ENCODE assay signal across 33 cellular contexts in genomic region chr16:3144331-3144881, GRCh38. TPM values are rescaled to one million over a fixed set of nuclear protein-coding genes. Genes with fewer than 3 reads are reported as not detected.
DNase-seq lines count a peak whose midpoint lies in the region; ATAC-seq and TF ChIP-seq lines count a peak whose summit lies in the region.
"Had no signal": no experiment of that assay in that cellular context is flagged by ENCODE, and none has a peak within 500 bp of the region (broad histone marks: within the 10 kb centered on the region; RNA-seq: fewer than 3 reads in every experiment).

No MANE protein-coding gene starts in this region.

- H3K36me3 ChIP-seq in left ventricle myocardium inferior (peaks cover 35% of the 10 kb centered on the region), neuronal stem cell (replicated peaks in 1 of 2; ENCODE audit: control insufficient read depth in 2 of 2, insufficient read depth in 2 of 2, low read length in 2 of 2) (peaks cover 21 to 23% of the 10 kb centered on the region in 2 donors), spleen (peaks cover 0 to 39% (median 34%) of the 10 kb centered on the region in 6 donors)

- peak overlapping the region; percentile 73 for H3K23ac ChIP-seq in neuronal stem cell (ENCODE audit: low read depth, low read length, poor library complexity)

- peaks cover 5% of the 10 kb centered on the region for H3K79me1 ChIP-seq in neuronal stem cell (ENCODE audit: low read depth, low read length)

- H3K27ac ChIP-seq in left ventricle myocardium inferior (replicated peaks) (peak overlapping the region; percentile 92), neuronal stem cell (replicated peaks; ENCODE audit: low read length) (no peak overlapping the region), spleen (peak overlapping the region in 7 of 8 donors; percentile 39 to 79 (median 66))
- H3K27ac ChIP-seq: coronary artery had no signal

- H3K4ac ChIP-seq in neuronal stem cell (ENCODE audit: low read length) = no peak overlapping the region

- no peak overlapping the region for H3K4me2 ChIP-seq in neuronal stem cell (ENCODE audit: insufficient read depth, low read length, poor library complexity, severe bottlenecking)
- H3K4me2 ChIP-seq: SK-N-SH, smooth muscle cell had no signal

- no peak for TF ChIP-seq CTCF in left ventricle myocardium inferior (IDR thresholded peaks at IDR 0.05; ENCODE audit: borderline replicate concordance)
- TF ChIP-seq CTCF in spleen (IDR thresholded peaks at IDR 0.05 in 8 of 11, conservative IDR thresholded peaks at IDR 0.05 in 3 of 11) = no peak

- H4K91ac ChIP-seq in neuronal stem cell (ENCODE audit: low read depth, low read length, poor library complexity) = no peak overlapping the region

- no peak overlapping the region for H2BK5ac ChIP-seq in neuronal stem cell (ENCODE audit: low read length)

- no CpG with 5 or more reads among the region's 16 CpGs for WGBS in neuronal stem cell (ENCODE audit: extremely low coverage in 2 of 2, insufficient read length in 2 of 2, insufficient replicate concordance in 1 of 2), 2 donors
- WGBS in spleen, 5 donors = 61 to 77% (median 69%) methylated on average over 15 to 16 of the region's 16 CpGs

- no peak for TF ChIP-seq POLR2A in spleen (IDR thresholded peaks at IDR 0.05)

- H2BK12ac ChIP-seq in neuronal stem cell (ENCODE audit: low read length) = no peak overlapping the region

- H3K4me3 ChIP-seq in left ventricle myocardium inferior (peak overlapping the region; percentile 51), neuronal stem cell (ENCODE audit: low read length in 2 of 2) (no peak overlapping the region), spleen (peak overlapping the region in 1 of 8 donors; percentile 47)
- H3K4me3 ChIP-seq: coronary artery, smooth muscle cell had no signal

- H2BK15ac ChIP-seq in neuronal stem cell (ENCODE audit: low read length) = peak overlapping the region; percentile 67

- DNase-seq in Right ventricle myocardium superior = no peak
- no peak for DNase-seq in left cardiac atrium
- no peak for DNase-seq in left ventricle myocardium inferior
- DNase-seq in neuronal stem cell (ENCODE audit: low spot score) = no peak
- DNase-seq in spleen = no peak
- no peak for DNase-seq in NCI-H82 treated with DMSO at 0.1 percent for 48 hours (lab: John Stamatoyannopoulos, UW; ENCODE audit: unreplicated experiment)
- DNase-seq: activated CD4-positive, alpha-beta T cell treated with anti-CD3 and anti-CD28 coated beads, Interleukin-2, amount 50 U/mL, for 1 hour; activated CD4-positive, CD25-positive, alpha-beta regulatory T cell; activated naive CD4-positive, alpha-beta T cell; activated naive CD8-positive, alpha-beta T cell treated with anti-CD3 and anti-CD28 coated beads, Interleukin-2, amount 50 U/mL, for 24 hours; activated T-cell treated with anti-CD3 and anti-CD28 coated beads, Interleukin-2, amount 50 U/mL, for 72 hours; CD8-positive, alpha-beta T cell; DMS153; effector memory CD4-positive, alpha-beta T cell; naive thymus-derived CD4-positive, alpha-beta T cell; NCI-H1048; NCI-H1694; NCI-H82; OCI-M1; stimulated activated CD4-positive, alpha-beta T cell treated with anti-CD3 and anti-CD28 coated beads, Interleukin-1b, Interleukin-23, amount 100 ng/mL, for 48 hours; stimulated activated naive CD4-positive, alpha-beta T cell treated with Interleukin-2 at 50 U/mL for 16 hours; T-helper 17 cell had no signal

- H3K4me1 ChIP-seq in left ventricle myocardium inferior (peaks cover 39% of the 10 kb centered on the region), neuronal stem cell (ENCODE audit: control insufficient read depth in 2 of 2, insufficient read depth in 1 of 2, low read depth in 1 of 2, low read length in 2 of 2) (peaks cover 0 to 2% of the 10 kb centered on the region in 2 donors), spleen (peaks cover 0 to 38% (median 17%) of the 10 kb centered on the region in 6 donors)

- no peak overlapping the region for H2BK120ac ChIP-seq in neuronal stem cell (ENCODE audit: low read depth, low read length)

- H3K14ac ChIP-seq in neuronal stem cell (ENCODE audit: low read length) = no peak overlapping the region

- ATAC-seq in Right ventricle myocardium superior (ENCODE audit: poor library complexity) (peak; percentile 25), left cardiac atrium (no peak), HG03139 (IDR thresholded peaks at IDR 0.05; ENCODE audit: unreplicated experiment) (no peak), GM19395 (IDR thresholded peaks at IDR 0.05; ENCODE audit: unreplicated experiment) (no peak)
- ATAC-seq: activated naive CD8-positive, alpha-beta T cell treated with anti-CD3 and anti-CD28 coated beads, Interleukin-2, amount 50 U/mL, for 24 hours; activated T-cell treated with anti-CD3 and anti-CD28 coated beads, Interleukin-2, amount 50 U/mL, for 72 hours; CD8-positive, alpha-beta T cell; naive thymus-derived CD4-positive, alpha-beta T cell; T-helper 17 cell had no signal

- no peaks in the 10 kb centered on the region for H3K9me3 ChIP-seq in left ventricle myocardium inferior (replicated peaks)
- H3K9me3 ChIP-seq in neuronal stem cell (replicated peaks in 1 of 2; ENCODE audit: control insufficient read depth in 2 of 2, insufficient read depth in 1 of 2, low read depth in 1 of 2, low read length in 2 of 2) = no peaks in the 10 kb centered on the region
- no peaks in the 10 kb centered on the region for H3K9me3 ChIP-seq in spleen
- H3K9me3 ChIP-seq: SK-N-SH had no signal

- no peak overlapping the region for H3K18ac ChIP-seq in neuronal stem cell (ENCODE audit: low read length)

- H4K8ac ChIP-seq in neuronal stem cell (ENCODE audit: low read depth, low read length) = no peak overlapping the region

- intact Hi-C loops in Right ventricle myocardium superior (cut with DNase I) = no loop called here
- intact Hi-C loops in left cardiac atrium (cut with DNase I) = no loop called here
- intact Hi-C loops in left ventricle myocardium inferior (cut with micrococcal nuclease) = no loop called here
- intact Hi-C loops in spleen (cut with DNase I; ENCODE audit: low total_unique reads) = no loop called here

- H2AFZ ChIP-seq in neuronal stem cell (ENCODE audit: low read length) = no peak overlapping the region

- peak overlapping the region; percentile 84 for H2AK5ac ChIP-seq in neuronal stem cell (ENCODE audit: low read depth, low read length)

- no peak overlapping the region for H3K9ac ChIP-seq in neuronal stem cell (ENCODE audit: low read depth, low read length, poor library complexity)
- H3K9ac ChIP-seq: SK-N-SH had no signal

- no peaks in the 10 kb centered on the region for H3K27me3 ChIP-seq in left ventricle myocardium inferior (ENCODE audit: low read depth)
- peaks cover 0 to 12% (median 10%) of the 10 kb centered on the region in 3 experiments for H3K27me3 ChIP-seq in neuronal stem cell (ENCODE audit: control insufficient read depth in 3 of 3, insufficient read depth in 3 of 3, low read depth in 1 of 3, low read length in 3 of 3)
- H3K27me3 ChIP-seq in spleen (replicated peaks in 1 of 7) = no peaks in the 10 kb centered on the region

RNA-seq across cellular contexts. Expression of gene ZNF213, which starts 9.6 kb away (rescaled TPM):
- total RNA-seq in Right ventricle myocardium superior (6.1 TPM), left cardiac atrium (1 to 10 TPM; 6.5 to 6.7 TPM), left ventricle myocardium inferior (6.2 TPM), spleen (10 to 100 TPM in 1 of 7 donors, 1 to 10 TPM in 6; 6.8 to 11.4 (median 7.9) TPM)
- 8.2 TPM for polyA plus RNA-seq in neuronal stem cell (2013, experiment 1 of 2)
- 7.9 TPM for polyA plus RNA-seq in neuronal stem cell (2013, experiment 2 of 2)
- polyA plus RNA-seq in spleen = 1 to 10 TPM; 2.4 to 5.9 (median 2.9) TPM

RNA-seq across cellular contexts. Expression of gene ZNF205, which starts 32.0 kb away (rescaled TPM):
- total RNA-seq in Right ventricle myocardium superior (6.9 TPM), left cardiac atrium (1 to 10 TPM; 7.0 to 7.2 TPM), left ventricle myocardium inferior (8.0 TPM), spleen (10 to 100 TPM in 1 of 7 donors, 1 to 10 TPM in 6; 4.1 to 10.4 (median 5.3) TPM)
- 10.4 TPM for polyA plus RNA-seq in neuronal stem cell (2013, experiment 1 of 2)
- polyA plus RNA-seq in neuronal stem cell (2013, experiment 2 of 2) = 9.9 TPM
- polyA plus RNA-seq in spleen = 10 to 100 TPM in 1 of 3 donors, 1 to 10 TPM in 2; 3.5 to 14.2 (median 6.9) TPM
- total RNA-seq: CD8-positive, alpha-beta T cell; T-helper 17 cell had no signal
- polyA plus RNA-seq: IgD-negative memory B cell had no signal

RNA-seq across cellular contexts. Expression of gene OR1F1, which starts 43.6 kb away (rescaled TPM):
- total RNA-seq in Right ventricle myocardium superior = not detected
- not detected for total RNA-seq in left cardiac atrium
- not detected for total RNA-seq in left ventricle myocardium inferior
- polyA plus RNA-seq in neuronal stem cell (2013, experiment 1 of 2) = 0.21 TPM
- 0.10 TPM for polyA plus RNA-seq in neuronal stem cell (2013, experiment 2 of 2)
- not detected for total RNA-seq in spleen
- not detected for polyA plus RNA-seq in spleen
- total RNA-seq: CD8-positive, alpha-beta T cell; glomerular endothelial cell; liver; mesothelial cell of epicardium; smooth muscle cell; T-helper 17 cell had no signal
- polyA plus RNA-seq: IgD-negative memory B cell, liver, smooth muscle cell had no signal

RNA-seq across cellular contexts. Expression of gene ZSCAN10, which starts 45.3 kb away (rescaled TPM):
- total RNA-seq in Right ventricle myocardium superior (not detected), left cardiac atrium (not detected), left ventricle myocardium inferior (not detected), spleen (under 1 TPM in 1 of 7 donors, not detected in 6; 0.85 TPM)
- 1.1 TPM for polyA plus RNA-seq in neuronal stem cell (2013, experiment 1 of 2)
- 1.1 TPM for polyA plus RNA-seq in neuronal stem cell (2013, experiment 2 of 2)
- under 1 TPM in 2 of 3 donors, not detected in 1; 0.02 to 0.06 TPM for polyA plus RNA-seq in spleen
- total RNA-seq: epithelial cell of proximal tubule, glomerular endothelial cell, liver, pulmonary artery endothelial cell, smooth muscle cell had no signal
- polyA plus RNA-seq: IgD-negative memory B cell, liver, smooth muscle cell had no signal
